8 cellular contexts compared by ENCODE assay signal in genomic region chr3:99875573-99875924, GRCh38. TPM values are rescaled to one million over a fixed set of nuclear protein-coding genes. Genes with fewer than 3 reads are reported as not detected.
DNase-seq lines count a peak whose midpoint lies in the region; ATAC-seq and TF ChIP-seq lines count a peak whose summit lies in the region.

No MANE protein-coding gene starts in this region.

- H3K27me3 ChIP-seq in HUES48 (ENCODE audit: control insufficient read depth, insufficient read depth, low read length), result peaks cover 81% of the 10 kb centered on the region

- ATAC-seq in activated naive CD8-positive, alpha-beta T cell treated with anti-CD3 and anti-CD28 coated beads, Interleukin-2, amount 50 U/mL, for 24 hours, result no peak
- ATAC-seq in left ventricle myocardium superior (peak; percentile 64), sciatic nerve (peak; percentile 62), GM19395 (IDR thresholded peaks at IDR 0.05; ENCODE audit: unreplicated experiment) (no peak), GM21619 (IDR thresholded peaks at IDR 0.05; ENCODE audit: unreplicated experiment) (no peak)

- peak overlapping the region; percentile 26 for H3K27ac Mint-ChIP-seq in activated naive CD8-positive, alpha-beta T cell treated with anti-CD3 and anti-CD28 coated beads, Interleukin-2, amount 50 U/mL, for 24 hours

- H3K9ac ChIP-seq in HUES48 (ENCODE audit: low read depth, low read length), result peak overlapping the region; percentile 14; the same call in 1 of the 2 replicates

- H3K27me3 Mint-ChIP-seq in activated naive CD8-positive, alpha-beta T cell treated with anti-CD3 and anti-CD28 coated beads, Interleukin-2, amount 50 U/mL, for 24 hours, result peaks cover 7% of the 10 kb centered on the region

- TF ChIP-seq CTCF in AG10803 (conservative IDR thresholded peaks at IDR 0.05; ENCODE audit: low read length), result no peak

- no peaks in the 10 kb centered on the region for H3K9me3 Mint-ChIP-seq in activated naive CD8-positive, alpha-beta T cell treated with anti-CD3 and anti-CD28 coated beads, Interleukin-2, amount 50 U/mL, for 24 hours

- H3K36me3 ChIP-seq in HUES48 (ENCODE audit: control insufficient read depth, insufficient read depth, low read length), result no peaks in the 10 kb centered on the region

- peaks cover 4% of the 10 kb centered on the region for H3K36me3 Mint-ChIP-seq in activated naive CD8-positive, alpha-beta T cell treated with anti-CD3 and anti-CD28 coated beads, Interleukin-2, amount 50 U/mL, for 24 hours (ENCODE audit: low read depth)

- H3K27ac ChIP-seq in HUES48 (ENCODE audit: low read depth, low read length), result peak overlapping the region; percentile 93

- H3K9me3 ChIP-seq in HUES48 (ENCODE audit: control insufficient read depth, insufficient read depth, low read length), result no peaks in the 10 kb centered on the region

- H3K4me1 ChIP-seq in HUES48 (ENCODE audit: control insufficient read depth, insufficient read depth, low read length), result peaks cover 40% of the 10 kb centered on the region

- intact Hi-C loops in left ventricle myocardium superior (cut with micrococcal nuclease) (no loop called here), sciatic nerve (cut with DNase I) (no loop called here)

- H3K4me3 Mint-ChIP-seq in activated naive CD8-positive, alpha-beta T cell treated with anti-CD3 and anti-CD28 coated beads, Interleukin-2, amount 50 U/mL, for 24 hours, result peak overlapping the region; percentile 75

- DNase-seq in AG10803 (ENCODE audit: low read depth) (peak; percentile 72), left ventricle myocardium superior (no peak), sciatic nerve (ENCODE audit: low spot score) (no peak), NCI-H187 (lab: John Stamatoyannopoulos, UW) (no peak)
- no peak for DNase-seq in activated naive CD8-positive, alpha-beta T cell treated with anti-CD3 and anti-CD28 coated beads, Interleukin-2, amount 50 U/mL, for 24 hours

- H3K4me1 Mint-ChIP-seq in activated naive CD8-positive, alpha-beta T cell treated with anti-CD3 and anti-CD28 coated beads, Interleukin-2, amount 50 U/mL, for 24 hours, result peaks cover 39% of the 10 kb centered on the region

- H3K4me3 ChIP-seq in AG10803 (ENCODE audit: low read length), result peak overlapping the region; percentile 84
- H3K4me3 ChIP-seq in HUES48 (ENCODE audit: low read depth, low read length), result peak overlapping the region; percentile 60

RNA-seq across cellular contexts. Expression of gene CMSS1, which starts 57.9 kb away (rescaled TPM):
- total RNA-seq in left ventricle myocardium superior, result 34.5 TPM
- 26.7 TPM for total RNA-seq in sciatic nerve

Comparison
In these comparisons a context has a peak if more than half of its experiments do, and no peak if none do; other contexts are left out.
1. ATAC-seq: peak in left ventricle myocardium superior (single experiment) and sciatic nerve (single experiment); none in activated naive CD8-positive, alpha-beta T cell treated with anti-CD3 and anti-CD28 coated beads, Interleukin-2, amount 50 U/mL, for 24 hours (single experiment), GM19395 (single experiment) and GM21619 (single experiment).